ENCODE assay signal across 8 cellular contexts in genomic region chr3:49164983-49165720, GRCh38. TPM values are rescaled to one million over a fixed set of nuclear protein-coding genes. Genes with fewer than 3 reads are reported as not detected.
A peak's percentile ranks its signal among the peaks of the same experiment; 100 is the strongest.
DNase-seq lines count a peak whose midpoint lies in the region; ATAC-seq and TF ChIP-seq lines count a peak whose summit lies in the region.
"Had no signal": no experiment of that assay in that cellular context is flagged by ENCODE, and none has a peak within 500 bp of the region (broad histone marks: within the 10 kb centered on the region; RNA-seq: fewer than 3 reads in every experiment).

No MANE protein-coding gene starts in this region.

- H2AFZ ChIP-seq in H9 (ENCODE audit: low read length) (no peak overlapping the region), hepatocyte (peak overlapping the region; percentile 98)

- H3K4me2 ChIP-seq in H9 (ENCODE audit: insufficient read depth, insufficient read length, low read length), result peak overlapping the region; percentile 86
- H3K4me2 ChIP-seq in hepatocyte, result peak overlapping the region; percentile 98

- no peaks in the 10 kb centered on the region; a peak in 1 of 5 replicates for H3K9me3 Mint-ChIP-seq in H9
- H3K9me3 Mint-ChIP-seq in activated B cell treated with CpG ODN at 0.5 μM for 24 hours, result no peaks in the 10 kb centered on the region
- H3K9me3 Mint-ChIP-seq in stimulated activated effector memory CD8-positive, alpha-beta T cell treated with anti-CD3 and anti-CD28 coated beads, Interleukin-12 subunit alpha, Interleukin-12 subunit beta, amount 100 ng/mL, for 72 hours, result no peaks in the 10 kb centered on the region

- H3K27ac ChIP-seq in H9 (ENCODE audit: insufficient read length, low read depth, low read length) (no peak overlapping the region), hepatocyte (peak overlapping the region; percentile 67)

- intact Hi-C loops in activated B cell treated with CpG ODN at 0.5 μM for 24 hours (cut with micrococcal nuclease), result loop anchor here (5.0 kb wide), 1 partner anchor 978 kb away; the partner anchor contains the start of gene CDC25A

- no peak overlapping the region for H3T11ph ChIP-seq in H9 (ENCODE audit: low read length)

- no peak overlapping the region for H4K91ac ChIP-seq in H9 (ENCODE audit: insufficient read length, low read depth, low read length)

- H3K79me1 ChIP-seq in H9 (ENCODE audit: insufficient read depth, low read depth, low read length, poor library complexity, severe bottlenecking), result no peaks in the 10 kb centered on the region

- H3K79me2 ChIP-seq in H9 (ENCODE audit: insufficient read depth, low read length), result no peaks in the 10 kb centered on the region; the same call in 1 of the 2 replicates
- H3K79me2 ChIP-seq in hepatocyte, result peaks cover 23% of the 10 kb centered on the region

- no peak overlapping the region for H3K56ac ChIP-seq in H9 (ENCODE audit: insufficient read length, low read depth, low read length)

- no peaks in the 10 kb centered on the region for H3K36me3 ChIP-seq in hepatocyte (replicated peaks; ENCODE audit: insufficient read depth, low read depth)

- no peak overlapping the region for H2BK5ac ChIP-seq in H9 (ENCODE audit: insufficient read length, low read length)

- H3K4me3 ChIP-seq in hepatocyte, result peak overlapping the region; percentile 88

- H4K5ac ChIP-seq in H9 (ENCODE audit: insufficient read length, low read depth, low read length), result no peak overlapping the region

- CTCF ChIA-PET in activated B cell treated with CpG ODN at 0.5 μM for 24 hours (lab: Charles Lee), result no interaction called here

- H3K4ac ChIP-seq in H9 (ENCODE audit: low read depth, low read length), result no peak overlapping the region; the same call in 1 of the 2 replicates

- TF ChIP-seq CTCF in H9 (conservative IDR thresholded peaks at IDR 0.05), result no peak
- TF ChIP-seq CTCF in activated B cell treated with CpG ODN at 0.5 μM for 24 hours (IDR thresholded peaks at IDR 0.05), result no peak
- TF ChIP-seq CTCF in hepatocyte (IDR thresholded peaks at IDR 0.05; ENCODE audit: poor library complexity), result no peak

- DNase-seq in H9 (no peak), activated B cell treated with CpG ODN at 0.5 μM for 24 hours (no peak), hepatocyte (ENCODE audit: low spot score) (no peak)
- DNase-seq in stimulated activated effector memory CD8-positive, alpha-beta T cell treated with anti-CD3 and anti-CD28 coated beads, Interleukin-12 subunit alpha, Interleukin-12 subunit beta, amount 100 ng/mL, for 72 hours (ENCODE audit: low spot score in 2 of 2), result no peak

- H3K27me3 ChIP-seq in H9 (ENCODE audit: insufficient read depth, low read length) (no peaks in the 10 kb centered on the region), hepatocyte (no peaks in the 10 kb centered on the region)

- POLR2A ChIA-PET in activated B cell treated with CpG ODN at 0.5 μM for 24 hours (lab: Charles Lee), result interaction anchor here (0.6 to 2.1 kb wide), 6 partner anchors 44 to 177 kb away, joined by 3 to 10 read pairs (median 5); partner anchors contain the start of genes NDUFAF3, QRICH1, USP19 and USP4

- no CpG with 5 or more reads among the region's 6 CpGs for WGBS in H9 (ENCODE audit: extremely low coverage, insufficient read length, low lambda C conversion rate)
- WGBS in hepatocyte (ENCODE audit: low lambda C conversion rate, missing lambda C conversion rate), result 33% methylated on average over 6 of the region's 6 CpGs

- peak overlapping the region; percentile 90 for H3K9ac ChIP-seq in H9 (ENCODE audit: extremely low read depth, insufficient read length, low read length)

- no peak overlapping the region for H2BK120ac ChIP-seq in H9 (ENCODE audit: low read depth, low read length, poor library complexity, severe bottlenecking)

- H2BK20ac ChIP-seq in H9 (ENCODE audit: low read depth, low read length, poor library complexity, severe bottlenecking), result no peak overlapping the region

- ATAC-seq in activated B cell treated with CpG ODN at 0.5 μM for 24 hours (ENCODE audit: low read depth) (no peak), HG03280 (IDR thresholded peaks at IDR 0.05; ENCODE audit: unreplicated experiment) (no peak), HG03159 (IDR thresholded peaks at IDR 0.05; ENCODE audit: unreplicated experiment) (no peak), GM19351 (IDR thresholded peaks at IDR 0.05; ENCODE audit: unreplicated experiment) (no peak)
- ATAC-seq in stimulated activated effector memory CD8-positive, alpha-beta T cell treated with anti-CD3 and anti-CD28 coated beads, Interleukin-12 subunit alpha, Interleukin-12 subunit beta, amount 100 ng/mL, for 72 hours, result no peak

- H3K23me2 ChIP-seq in H9 (ENCODE audit: insufficient read length, low read depth, low read length, poor library complexity, severe bottlenecking), result peaks cover 15% of the 10 kb centered on the region

- H3K9me3 ChIP-seq in H9 (ENCODE audit: control insufficient read depth, low read depth, low read length), result no peaks in the 10 kb centered on the region
- no peaks in the 10 kb centered on the region for H3K9me3 ChIP-seq in hepatocyte (ENCODE audit: low read depth)

- peaks cover 15 to 19% of the 10 kb centered on the region in 2 experiments for H3K4me1 Mint-ChIP-seq in H9
- H3K4me1 Mint-ChIP-seq in activated B cell treated with CpG ODN at 0.5 μM for 24 hours, result peaks cover 23% of the 10 kb centered on the region
- peaks cover 34% of the 10 kb centered on the region for H3K4me1 Mint-ChIP-seq in stimulated activated effector memory CD8-positive, alpha-beta T cell treated with anti-CD3 and anti-CD28 coated beads, Interleukin-12 subunit alpha, Interleukin-12 subunit beta, amount 100 ng/mL, for 72 hours

- H2AK5ac ChIP-seq in H9 (ENCODE audit: insufficient read length, low read length), result no peak overlapping the region

- peak overlapping the region; percentile 40 to 88 (median 65); a peak in 4 of 7 replicates for H3K27ac Mint-ChIP-seq in H9
- H3K27ac Mint-ChIP-seq in activated B cell treated with CpG ODN at 0.5 μM for 24 hours, result peak overlapping the region; percentile 82
- H3K27ac Mint-ChIP-seq in stimulated activated effector memory CD8-positive, alpha-beta T cell treated with anti-CD3 and anti-CD28 coated beads, Interleukin-12 subunit alpha, Interleukin-12 subunit beta, amount 100 ng/mL, for 72 hours, result peak overlapping the region; percentile 95

- H2BK15ac ChIP-seq in H9 (ENCODE audit: low read depth, low read length), result no peak overlapping the region

- H3K27me3 Mint-ChIP-seq in H9 (ENCODE audit: low read depth) (peaks cover 25% of the 10 kb centered on the region), activated B cell treated with CpG ODN at 0.5 μM for 24 hours (peaks cover 2% of the 10 kb centered on the region)

- no peak overlapping the region for H3K18ac ChIP-seq in H9 (ENCODE audit: insufficient read length, low read depth, low read length)

- H3K4me1 ChIP-seq in H9 (ENCODE audit: insufficient read depth, low read length), result peaks cover 4% of the 10 kb centered on the region; the same call in 1 of the 2 replicates
- peaks cover 17% of the 10 kb centered on the region for H3K4me1 ChIP-seq in hepatocyte (ENCODE audit: insufficient read depth)

- no peak overlapping the region for H2BK12ac ChIP-seq in H9 (ENCODE audit: insufficient read length, low read depth, low read length)

- no peaks in the 10 kb centered on the region for H3K9me2 ChIP-seq in hepatocyte (replicated peaks; ENCODE audit: insufficient read depth)

- H4K20me1 ChIP-seq in H9 (ENCODE audit: control insufficient read depth, insufficient read depth, insufficient read length), result no peaks in the 10 kb centered on the region
- no peaks in the 10 kb centered on the region for H4K20me1 ChIP-seq in hepatocyte (ENCODE audit: insufficient read depth, poor library complexity, severe bottlenecking)

- H4K8ac ChIP-seq in H9 (replicated peaks; ENCODE audit: insufficient read length, low read depth, low read length), result no peak overlapping the region

- H3K36me3 Mint-ChIP-seq in H9 (ENCODE audit: insufficient read depth in 1 of 3, low read depth in 3 of 3), result peaks cover 15 to 22% (median 16%) of the 10 kb centered on the region in 3 experiments
- peaks cover 34% of the 10 kb centered on the region for H3K36me3 Mint-ChIP-seq in activated B cell treated with CpG ODN at 0.5 μM for 24 hours (ENCODE audit: low read depth)
- peaks cover 29% of the 10 kb centered on the region for H3K36me3 Mint-ChIP-seq in stimulated activated effector memory CD8-positive, alpha-beta T cell treated with anti-CD3 and anti-CD28 coated beads, Interleukin-12 subunit alpha, Interleukin-12 subunit beta, amount 100 ng/mL, for 72 hours

- H3K4me3 Mint-ChIP-seq in H9 (peak overlapping the region; percentile 92 to 95), activated B cell treated with CpG ODN at 0.5 μM for 24 hours (peak overlapping the region; percentile 92)
- peak overlapping the region; percentile 92 for H3K4me3 Mint-ChIP-seq in stimulated activated effector memory CD8-positive, alpha-beta T cell treated with anti-CD3 and anti-CD28 coated beads, Interleukin-12 subunit alpha, Interleukin-12 subunit beta, amount 100 ng/mL, for 72 hours

- no peak overlapping the region for H3K23ac ChIP-seq in H9 (ENCODE audit: insufficient read length, low read depth, low read length)

- H3K14ac ChIP-seq in H9 (ENCODE audit: insufficient read depth, low read length), result 0 out of 2 replicates have a peak overlapping the region, but pooled peaks have one; percentile 83

RNA-seq across cellular contexts. Expression of gene CCDC71, which starts 1.0 kb away (rescaled TPM):
- total RNA-seq in H9 (2021), result 26.1 and 27.6 TPM in 2 replicates
- 28.3 and 28.9 TPM in 2 replicates for total RNA-seq in activated B cell treated with CpG ODN at 0.5 μM for 24 hours
- 36.5 and 40.9 TPM in 2 replicates for total RNA-seq in hepatocyte
- polyA plus RNA-seq in hepatocyte, result 0.09 and 0.60 TPM in 2 replicates

RNA-seq across cellular contexts. Expression of gene KLHDC8B, which starts 6.2 kb away (rescaled TPM):
- 13.5 and 14.4 TPM in 2 replicates for total RNA-seq in H9 (2021)
- 1.1 and 1.2 TPM in 2 replicates for total RNA-seq in activated B cell treated with CpG ODN at 0.5 μM for 24 hours
- 54.6 and 72.0 TPM in 2 replicates for total RNA-seq in hepatocyte
- 86.4 and 97.1 TPM in 2 replicates for polyA plus RNA-seq in hepatocyte

RNA-seq across cellular contexts. Expression of gene LAMB2, which starts 32.3 kb away (rescaled TPM):
- total RNA-seq in H9 (2021) (121 and 130 TPM in 2 replicates), activated B cell treated with CpG ODN at 0.5 μM for 24 hours (not detected in 2 replicates), hepatocyte (343 and 396 TPM in 2 replicates)
- 437 and 474 TPM in 2 replicates for polyA plus RNA-seq in hepatocyte
- total RNA-seq: T-helper 1 cell treated with Interleukin-12 subunit alpha and Interleukin-12 subunit beta and Interleukin-4 antibody, amounts not matched to agents 30 ng/mL and 1 ng/mL, for 36 hours had no signal

RNA-seq across cellular contexts. Expression of gene USP19, which starts 44.5 kb away (rescaled TPM):
- total RNA-seq in H9 (2021) (66.3 and 68.9 TPM in 2 replicates), activated B cell treated with CpG ODN at 0.5 μM for 24 hours (62.0 and 75.3 TPM in 2 replicates), hepatocyte (44.2 and 44.6 TPM in 2 replicates)
- polyA plus RNA-seq in hepatocyte, result 31.4 and 32.7 TPM in 2 replicates

Comparison
In these comparisons a context has a peak if more than half of its experiments do, and no peak if none do; other contexts are left out.
1. RNA of gene LAMB2, which starts 32.3 kb away (total RNA-seq): 343 to 396 TPM in hepatocyte and 121 to 130 TPM in H9; not detected in activated B cell treated with CpG ODN at 0.5 μM for 24 hours; every median in the first group is over 10 times any median in the second.
2. Peak in every context shown above with its lines, with median percentiles within 50 percentile points of each other: H3K27ac Mint-ChIP-seq and H3K4me3 Mint-ChIP-seq.